In genomic region chr6:140371360-140371870, GRCh38 we compare ENCODE assay signal across 1 cellular context.
TF ChIP-seq lines count a peak whose summit lies in the region.

No MANE protein-coding gene starts in this region.

TF ChIP-seq in GM23338, 12 proteins besides CTCF, POLR2A, EP300 and RAD21:
- TF ChIP-seq ZNF462 (CRISPR knock-in tag; IDR thresholded peaks at IDR 0.05) (no peak), ZNF114 (CRISPR knock-in tag; IDR thresholded peaks at IDR 0.05) (no peak), ZNF331 (CRISPR knock-in tag; IDR thresholded peaks at IDR 0.05; ENCODE audit: low read depth) (no peak), EZH2 (IDR thresholded peaks at IDR 0.05; ENCODE audit: low read depth, unreplicated experiment) (no peak), POLR2AphosphoS5 (IDR thresholded peaks at IDR 0.05; ENCODE audit: low read depth) (no peak), REST (IDR thresholded peaks at IDR 0.05; ENCODE audit: unreplicated experiment) (no peak), JUNB (IDR thresholded peaks at IDR 0.05; ENCODE audit: unreplicated experiment) (no peak), NANOG (IDR thresholded peaks at IDR 0.05; ENCODE audit: borderline replicate concordance) (no peak)
- TF ChIP-seq, protein P1, sequence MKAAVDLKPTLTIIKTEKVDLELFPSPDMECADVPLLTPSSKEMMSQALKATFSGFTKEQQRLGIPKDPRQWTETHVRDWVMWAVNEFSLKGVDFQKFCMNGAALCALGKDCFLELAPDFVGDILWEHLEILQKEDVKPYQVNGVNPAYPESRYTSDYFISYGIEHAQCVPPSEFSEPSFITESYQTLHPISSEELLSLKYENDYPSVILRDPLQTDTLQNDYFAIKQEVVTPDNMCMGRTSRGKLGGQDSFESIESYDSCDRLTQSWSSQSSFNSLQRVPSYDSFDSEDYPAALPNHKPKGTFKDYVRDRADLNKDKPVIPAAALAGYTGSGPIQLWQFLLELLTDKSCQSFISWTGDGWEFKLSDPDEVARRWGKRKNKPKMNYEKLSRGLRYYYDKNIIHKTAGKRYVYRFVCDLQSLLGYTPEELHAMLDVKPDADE (IDR thresholded peaks at IDR 0.05): no peak
